8 cellular contexts compared by ENCODE assay signal in the genomic region with DNA sequence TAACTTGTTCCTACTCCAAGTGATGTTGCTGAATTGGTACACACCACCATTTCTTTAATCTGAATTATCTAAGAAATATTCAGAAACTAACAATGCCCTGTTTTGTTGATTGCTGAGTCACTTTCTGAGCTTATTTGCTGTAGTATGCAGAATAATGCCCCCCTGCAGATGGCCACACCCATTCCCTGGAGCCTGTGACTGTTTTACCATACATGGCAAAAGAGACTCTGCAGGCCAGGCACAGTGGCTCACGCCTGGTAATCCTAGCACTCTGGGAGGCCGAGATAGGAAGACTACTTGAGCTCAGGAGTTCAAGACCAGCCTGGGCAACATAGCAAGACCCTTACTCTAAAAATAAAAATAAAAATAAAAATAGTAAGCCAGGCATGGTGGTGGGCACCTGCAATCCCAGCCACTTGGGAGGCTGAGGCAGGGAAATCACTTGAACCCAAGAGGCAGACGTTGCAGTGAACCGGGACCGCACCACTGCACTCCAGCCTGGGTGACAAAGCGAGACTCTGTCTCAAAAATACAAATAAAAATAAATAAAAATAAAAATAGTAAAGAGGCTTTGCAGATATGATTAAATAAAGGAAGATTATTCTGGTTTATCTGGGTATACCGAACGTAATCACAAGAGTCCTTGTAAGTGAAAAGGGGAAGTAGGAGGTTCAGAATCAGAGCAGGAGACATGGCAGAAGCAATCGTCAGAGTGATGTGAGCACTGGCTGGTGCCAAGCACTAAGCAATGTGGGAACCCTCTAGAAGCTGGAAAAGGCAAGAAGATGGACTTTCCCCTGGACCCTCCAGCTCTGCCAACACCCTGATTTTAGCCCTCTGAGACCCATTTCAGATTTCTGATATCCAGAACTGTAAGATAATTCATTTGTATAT. TPM values are rescaled to one million over a fixed set of nuclear protein-coding genes. Genes with fewer than 3 reads are reported as not detected.
A peak's percentile ranks its signal among the peaks of the same experiment; 100 is the strongest.
DNase-seq lines count a peak whose midpoint lies in the region; ATAC-seq and TF ChIP-seq lines count a peak whose summit lies in the region.

No MANE protein-coding gene starts in this region.

- no peaks in the 10 kb centered on the region for H3K9me3 ChIP-seq in right cardiac atrium (ENCODE audit: control insufficient read depth, low read length)
- H3K9me3 ChIP-seq in SK-N-MC (ENCODE audit: low read depth, low read length): no peaks in the 10 kb centered on the region
- H3K9me3 ChIP-seq in Peyer's patch: no peaks in the 10 kb centered on the region

- peaks cover 32% of the 10 kb centered on the region for H3K36me3 Mint-ChIP-seq in type B pancreatic cell

- DNase-seq in right cardiac atrium (peak in 1 of 3 donors; percentile 53), Right ventricle myocardium superior (no peak), SK-N-MC (ENCODE audit: low read depth, low spot score) (peak; percentile 84), fibroblast of peridontal ligament (ENCODE audit: extremely low read depth) (peak; percentile 75), type B pancreatic cell (ENCODE audit: extremely low spot score, unreplicated experiment) (no peak), Peyer's patch (no peak), NCI-H1694 (lab: John Stamatoyannopoulos, UW) (no peak)
- DNase-seq in activated naive CD4-positive, alpha-beta T cell treated with Interleukin-2 at 50 U/mL for 16 hours: no peak

- H3K9me3 Mint-ChIP-seq in type B pancreatic cell: no peaks in the 10 kb centered on the region

- H3K4me1 ChIP-seq in right cardiac atrium (ENCODE audit: control insufficient read depth, insufficient read depth, low read length) (peaks cover 1% of the 10 kb centered on the region), Peyer's patch (no peaks in the 10 kb centered on the region)

- TF ChIP-seq CTCF in type B pancreatic cell (conservative IDR thresholded peaks at IDR 0.05) (no peak), Peyer's patch (IDR thresholded peaks at IDR 0.05) (no peak)

- ATAC-seq in right cardiac atrium (peak; percentile 39 to 76), Right ventricle myocardium superior (ENCODE audit: poor library complexity) (no peak)

- no peaks in the 10 kb centered on the region for H3K27me3 Mint-ChIP-seq in type B pancreatic cell

- 74% methylated on average over 9 of the region's 9 CpGs for WGBS in right cardiac atrium

- H3K27me3 ChIP-seq in right cardiac atrium (ENCODE audit: control insufficient read depth, insufficient read depth) (no peaks in the 10 kb centered on the region), Peyer's patch (no peaks in the 10 kb centered on the region)

- H3K4me1 Mint-ChIP-seq in type B pancreatic cell (ENCODE audit: unreplicated experiment): no peaks in the 10 kb centered on the region

- intact Hi-C loops in right cardiac atrium (cut with DNase I) (loop anchor here in 1 of 4 donors (10.0 kb wide), 1 partner anchor 246 kb away; a partner anchor contains a TSS), Right ventricle myocardium superior (cut with DNase I) (no loop called here)

- no peak overlapping the region for H3K4me3 ChIP-seq in right cardiac atrium (ENCODE audit: low read length)
- H3K4me3 ChIP-seq in SK-N-MC: no peak overlapping the region
- no peak overlapping the region for H3K4me3 ChIP-seq in Peyer's patch

- no peak for TF ChIP-seq POLR2A in Peyer's patch (IDR thresholded peaks at IDR 0.05)

- peak overlapping the region; percentile 80 for H3K27ac Mint-ChIP-seq in type B pancreatic cell

- H3K27ac ChIP-seq in right cardiac atrium (ENCODE audit: low read length): no peak overlapping the region
- peak overlapping the region; percentile 98 for H3K27ac ChIP-seq in SK-N-MC
- H3K27ac ChIP-seq in Peyer's patch: no peak overlapping the region

- H3K9ac ChIP-seq in SK-N-MC (ENCODE audit: insufficient read length): peak overlapping the region; percentile 70

- H3K36me3 ChIP-seq in SK-N-MC (ENCODE audit: insufficient read depth, low read length) (peaks cover 32% of the 10 kb centered on the region), Peyer's patch (peaks cover 0 to 73% (median 0%) of the 10 kb centered on the region in 3 donors)

- no peak overlapping the region for H3K4me3 Mint-ChIP-seq in type B pancreatic cell

RNA-seq across cellular contexts. Expression of a gene that starts 19.0 kb away (rescaled TPM):
- total RNA-seq in right cardiac atrium (10 to 100 TPM; 79.7 to 87.7 (median 85.7) TPM), Right ventricle myocardium superior (89.6 TPM), type B pancreatic cell (ENCODE audit: low replicate concordance) (39.0 and 50.8 TPM in 2 replicates), Peyer's patch (100 to 1,000 TPM; 168 to 211 (median 177) TPM)
- 34.8 TPM for polyA plus RNA-seq in right cardiac atrium

RNA-seq across cellular contexts. Expression of a gene that starts 49.5 kb away (rescaled TPM):
- total RNA-seq in right cardiac atrium (1 to 10 TPM; 3.6 to 4.7 (median 4.7) TPM), Right ventricle myocardium superior (3.2 TPM), type B pancreatic cell (ENCODE audit: low replicate concordance) (13.6 and 26.3 TPM in 2 replicates), Peyer's patch (1 to 10 TPM in 2 of 4 donors, not detected in 2; 2.3 to 6.0 TPM)
- 8.4 TPM for polyA plus RNA-seq in right cardiac atrium

RNA-seq across cellular contexts. Expression of a gene that starts 52.2 kb away (rescaled TPM):
- under 1 TPM in 2 of 4 donors, not detected in 2; 0.23 to 0.68 TPM for total RNA-seq in right cardiac atrium
- 0.81 TPM for polyA plus RNA-seq in right cardiac atrium
- total RNA-seq in Right ventricle myocardium superior: not detected
- 3.7 and 4.7 TPM in 2 replicates for total RNA-seq in type B pancreatic cell (ENCODE audit: low replicate concordance)
- total RNA-seq in Peyer's patch: 100 to 1,000 TPM in 3 of 4 donors, 10 to 100 TPM in 1; 25.6 to 284 (median 204) TPM

RNA-seq across cellular contexts. Expression of a gene that starts 57.3 kb away (rescaled TPM):
- total RNA-seq in right cardiac atrium (not detected), Right ventricle myocardium superior (not detected), type B pancreatic cell (ENCODE audit: low replicate concordance) (0.85 TPM in 1 of 2 replicates, not detected in the other), Peyer's patch (not detected)
- 1.9 TPM for polyA plus RNA-seq in right cardiac atrium

Comparison
In these comparisons a context has a peak if more than half of its experiments do, and no peak if none do; other contexts are left out.
1. DNase-seq: peak in SK-N-MC (single experiment) and fibroblast of peridontal ligament (single experiment); none in Right ventricle myocardium superior (single experiment), type B pancreatic cell (single experiment), activated naive CD4-positive, alpha-beta T cell treated with Interleukin-2 at 50 U/mL for 16 hours (single experiment), Peyer's patch (0 of 3) and NCI-H1694 (single experiment).